Comparison of ENCODE assay signal across 17 cellular contexts in the genomic region with DNA sequence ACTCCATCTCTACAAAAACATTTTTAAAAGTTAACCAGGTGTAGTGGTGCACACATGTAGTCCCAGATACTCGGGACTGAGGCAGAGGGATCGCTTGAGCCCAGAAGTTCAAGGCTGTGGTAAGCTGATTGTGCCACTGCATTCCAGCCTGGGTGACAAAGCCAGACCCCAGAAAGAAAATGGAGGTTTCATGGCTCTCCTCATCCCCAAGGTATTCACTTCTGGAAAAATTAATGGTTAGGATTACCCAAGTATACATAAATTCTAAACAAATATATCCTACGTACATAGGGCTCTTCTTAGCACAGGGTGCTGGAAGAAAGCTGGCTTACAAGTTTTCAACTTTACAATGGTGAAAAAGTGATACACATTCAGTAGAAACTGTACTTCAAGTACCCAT. TPM values are rescaled to one million over a fixed set of nuclear protein-coding genes. Genes with fewer than 3 reads are reported as not detected.
DNase-seq lines count a peak whose midpoint lies in the region; ATAC-seq and TF ChIP-seq lines count a peak whose summit lies in the region.
"Had no signal": no experiment of that assay in that cellular context is flagged by ENCODE, and none has a peak within 500 bp of the region (broad histone marks: within the 10 kb centered on the region; RNA-seq: fewer than 3 reads in every experiment).

No MANE protein-coding gene starts in this region.

- no peak for TF ChIP-seq EP300 in stomach (IDR thresholded peaks at IDR 0.05)

- H3K9me3 Mint-ChIP-seq in activated CD4-positive, alpha-beta T cell treated with anti-CD3 and anti-CD28 coated beads, Interleukin-2, amount 10 ng/mL, durations not matched to agents 7 days and 5 days, result no peaks in the 10 kb centered on the region
- H3K9me3 Mint-ChIP-seq: CD4-positive, alpha-beta T cell; CD8-positive, alpha-beta T cell had no signal

- WGBS in IMR-90 (ENCODE audit: extremely low coverage in 2 of 2, insufficient read length in 1 of 2), 2 experiments, result 40% methylated on average over 1 of the region's 3 CpGs; no CpG with 5 or more reads in 1 of the 2 experiments
- WGBS in stomach, 5 donors, result 80 to 94% (median 84%) methylated on average over 3 of the region's 3 CpGs

- no peak overlapping the region for H3K9ac ChIP-seq in IMR-90 (ENCODE audit: low read depth, low read length)
- H3K9ac ChIP-seq: BLaER1 treated with 17β-estradiol and CSF1 and Interleukin-3, amounts not matched to agents 10 nM and 100 nM had no signal

- H2BK5ac ChIP-seq in IMR-90 (ENCODE audit: low read depth, low read length, poor library complexity, severe bottlenecking), result peak overlapping the region; percentile 97

- H3K9me3 ChIP-seq in AG04450 (ENCODE audit: control insufficient read depth, insufficient read depth, low read length) (no peaks in the 10 kb centered on the region), IMR-90 (ENCODE audit: control insufficient read depth, insufficient read depth, low read length) (no peaks in the 10 kb centered on the region), stomach (no peaks in the 10 kb centered on the region)
- H3K9me3 ChIP-seq: A549, Caco-2 had no signal

- ATAC-seq in IMR-90 (ENCODE audit: low read depth), result peak; percentile 74
- ATAC-seq: A549; CD8-positive, alpha-beta T cell had no signal

- H2BK20ac ChIP-seq in IMR-90 (ENCODE audit: low read depth, low read length), result peak overlapping the region; percentile 90

- H3K4me3 Mint-ChIP-seq in activated CD4-positive, alpha-beta T cell treated with anti-CD3 and anti-CD28 coated beads, Interleukin-2, amount 10 ng/mL, durations not matched to agents 7 days and 5 days, result no peak overlapping the region
- H3K4me3 Mint-ChIP-seq: B cell; CD4-positive, alpha-beta T cell; CD8-positive, alpha-beta T cell had no signal

- no peaks in the 10 kb centered on the region for H3K36me3 Mint-ChIP-seq in activated CD4-positive, alpha-beta T cell treated with anti-CD3 and anti-CD28 coated beads, Interleukin-2, amount 10 ng/mL, durations not matched to agents 7 days and 5 days (ENCODE audit: low read depth)
- H3K36me3 Mint-ChIP-seq: CD8-positive, alpha-beta T cell had no signal

- in situ Hi-C loops in IMR-90 (cut with MboI; ENCODE audit: low sequenced_read_pairs), result loop anchor here (5.0 kb wide), 1 partner anchor 56 kb away; no protein-coding TSS in a partner anchor

- TF ChIP-seq POLR2A in IMR-90 (IDR thresholded peaks at IDR 0.05; ENCODE audit: low read depth, low read length) (no peak), stomach (IDR thresholded peaks at IDR 0.05) (no peak)

- no peaks in the 10 kb centered on the region for H4K20me1 ChIP-seq in IMR-90 (ENCODE audit: insufficient read depth, low read length)
- H4K20me1 ChIP-seq: BLaER1 treated with 17β-estradiol and CSF1 and Interleukin-3, amounts not matched to agents 10 nM and 100 nM had no signal

- H3K36me3 ChIP-seq in IMR-90 (ENCODE audit: control insufficient read depth, insufficient read depth, low read length), result no peaks in the 10 kb centered on the region
- no peaks in the 10 kb centered on the region for H3K36me3 ChIP-seq in stomach
- H3K36me3 ChIP-seq: BLaER1 treated with 17β-estradiol and CSF1 and Interleukin-3, amounts not matched to agents 10 nM and 100 nM had no signal

- no peak overlapping the region for H2AFZ ChIP-seq in IMR-90 (replicated peaks; ENCODE audit: low read length, poor library complexity)

- peaks cover 24% of the 10 kb centered on the region for H3K4me1 ChIP-seq in IMR-90 (ENCODE audit: control insufficient read depth, insufficient read depth, low read length)
- H3K4me1 ChIP-seq in stomach, result peaks cover 0 to 2% (median 0%) of the 10 kb centered on the region in 4 donors
- H3K4me1 ChIP-seq: A549, Caco-2 had no signal

- BruUV-seq in IMR-90 (replicated peaks; lab: Mats Ljungman, UMichigan), result no TSS peak

- peak overlapping the region; percentile 96; the same call in 2 of the 3 replicates for H2BK15ac ChIP-seq in IMR-90 (ENCODE audit: low read depth, low read length)

- no peaks in the 10 kb centered on the region for H3K27me3 ChIP-seq in AG04450 (ENCODE audit: control insufficient read depth, insufficient read depth, low read length)
- H3K27me3 ChIP-seq in IMR-90 (ENCODE audit: control insufficient read depth, insufficient read depth, low read length), result no peaks in the 10 kb centered on the region
- no peaks in the 10 kb centered on the region for H3K27me3 ChIP-seq in stomach
- H3K27me3 ChIP-seq: BLaER1 treated with 17β-estradiol and CSF1 and Interleukin-3, amounts not matched to agents 10 nM and 100 nM had no signal

- no peak overlapping the region for H2AK9ac ChIP-seq in IMR-90 (replicated peaks; ENCODE audit: low read depth, low read length, poor library complexity)

- H2AK5ac ChIP-seq in IMR-90 (ENCODE audit: low read depth, low read length), result peak overlapping the region; percentile 87

- no peaks in the 10 kb centered on the region for H3K4me1 Mint-ChIP-seq in activated CD4-positive, alpha-beta T cell treated with anti-CD3 and anti-CD28 coated beads, Interleukin-2, amount 10 ng/mL, durations not matched to agents 7 days and 5 days
- H3K4me1 Mint-ChIP-seq: B cell had no signal

- H3K4me2 ChIP-seq in IMR-90 (ENCODE audit: low read depth, low read length), result peak overlapping the region; percentile 2; the same call in 1 of the 2 replicates
- H3K4me2 ChIP-seq: A549; BLaER1 treated with 17β-estradiol and CSF1 and Interleukin-3, amounts not matched to agents 10 nM and 100 nM had no signal

- peak overlapping the region; percentile 88 for H4K5ac ChIP-seq in IMR-90 (ENCODE audit: low read depth, low read length)

- H3K23ac ChIP-seq in IMR-90 (ENCODE audit: low read depth, low read length), result no peak overlapping the region

- H3K79me1 ChIP-seq in IMR-90 (ENCODE audit: low read depth in 1 of 2, low read length in 2 of 2), result no peaks in the 10 kb centered on the region

- no peak overlapping the region for H3K56ac ChIP-seq in IMR-90 (ENCODE audit: extremely low read depth, insufficient read depth, low read length)

- peak overlapping the region; percentile 99 for H3K4ac ChIP-seq in IMR-90 (ENCODE audit: low read depth, low read length)

- H3K4me3 ChIP-seq in AG04450 (ENCODE audit: low read depth, low read length) (no peak overlapping the region), IMR-90 (ENCODE audit: insufficient read depth, low read depth, low read length) (no peak overlapping the region), stomach (no peak overlapping the region)
- H3K4me3 ChIP-seq: A549; BLaER1 treated with 17β-estradiol and CSF1 and Interleukin-3, amounts not matched to agents 10 nM and 100 nM had no signal

- peak overlapping the region; percentile 82 for H3K18ac ChIP-seq in IMR-90 (ENCODE audit: low read depth, low read length)

- peak overlapping the region; percentile 29; the same call in 1 of the 2 replicates for H3K14ac ChIP-seq in IMR-90 (replicated peaks; ENCODE audit: low read depth, low read length)

- no peak for DNase-seq in AG04450 (ENCODE audit: low read depth, low spot score)
- peak; percentile 73 for DNase-seq in IMR-90
- DNase-seq in stomach, result no peak
- DNase-seq in activated CD4-positive, alpha-beta T cell treated with anti-CD3 and anti-CD28 coated beads, Interleukin-2, amount 10 ng/mL, durations not matched to agents 7 days and 5 days, result no peak
- no peak for DNase-seq in NK-92 treated with Interleukin-12 subunit alpha and Interleukin-12 subunit beta, amount 100 ng/mL, for 24 hours (lab: John Stamatoyannopoulos, UW)
- DNase-seq: AML-193; Caco-2; Calu3; CD4-positive, alpha-beta T cell; CD8-positive, alpha-beta T cell; DMS79 treated with DMSO at 0.1 percent for 48 hours; GF-D8 had no signal

- dilution Hi-C loops in IMR-90 (cut with HindIII; ENCODE audit: low sequenced_read_pairs, unreplicated experiment), result no loop called here

- no peak for TF ChIP-seq RAD21 in IMR-90 (IDR thresholded peaks at IDR 0.05; ENCODE audit: low read length)

- peak overlapping the region; percentile 99; the same call in 1 of the 2 replicates for H2BK120ac ChIP-seq in IMR-90 (ENCODE audit: low read depth, low read length)

- H4K8ac ChIP-seq in IMR-90 (ENCODE audit: low read depth in 2 of 2, low read length in 2 of 2), result peak overlapping the region; percentile 54 to 78; a peak in 3 of 4 replicates

- H3K27ac ChIP-seq in AG04450 (ENCODE audit: low read depth, low read length) (peak overlapping the region; percentile 55), IMR-90 (ENCODE audit: insufficient read depth, low read length) (peak overlapping the region; percentile 96), stomach (peak overlapping the region in 3 of 5 donors; percentile 51 to 62 (median 61))
- H3K27ac ChIP-seq: 22Rv1; A549; BLaER1 treated with 17β-estradiol and CSF1 and Interleukin-3, amounts not matched to agents 10 nM and 100 nM; C4-2B had no signal

- H4K91ac ChIP-seq in IMR-90 (ENCODE audit: insufficient read depth, low read depth, low read length), result peak overlapping the region; percentile 68

- peaks cover 10% of the 10 kb centered on the region for H3K9me1 ChIP-seq in IMR-90 (ENCODE audit: insufficient read depth, low read length)

- POLR2A ChIA-PET in AG04450 (lab: Yijun Ruan, JAX), result interaction anchor here (1.0 to 2.1 kb wide), 6 partner anchors 12 to 172 kb away, joined by 3 to 18 read pairs (median 6); a partner anchor contains a TSS
- POLR2A ChIA-PET in IMR-90 (lab: Charles Lee; ENCODE audit: unreplicated experiment), result interaction anchor here (0.6 kb wide), 1 partner anchor 245 kb away, joined by 3 read pairs; no protein-coding TSS in a partner anchor
- POLR2A ChIA-PET in activated CD4-positive, alpha-beta T cell treated with anti-CD3 and anti-CD28 coated beads, Interleukin-2, amount 10 ng/mL, durations not matched to agents 7 days and 5 days (lab: Charles Lee), result interaction anchor here (0.5 kb wide), 1 partner anchor 19 kb away, joined by 3 read pairs; a partner anchor contains a TSS

- CTCF ChIA-PET in AG04450 (lab: Charles Lee), result interaction anchor here (0.8 to 2.1 kb wide), 4 partner anchors 9 to 227 kb away, joined by 3 to 17 read pairs (median 4); no protein-coding TSS in a partner anchor
- CTCF ChIA-PET in IMR-90 (lab: Yijun Ruan, JAX), result interaction anchor here (0.5 kb wide), 1 partner anchor 31 kb away, joined by 3 read pairs; no protein-coding TSS in a partner anchor
- CTCF ChIA-PET in activated CD4-positive, alpha-beta T cell treated with anti-CD3 and anti-CD28 coated beads, Interleukin-2, amount 10 ng/mL, durations not matched to agents 7 days and 5 days (lab: Charles Lee), result interaction anchor here (2.3 kb wide), 2 partner anchors 10 to 20 kb away, joined by 6 to 8 read pairs; no protein-coding TSS in a partner anchor

- TF ChIP-seq CTCF in AG04450 (IDR thresholded peaks at IDR 0.05; ENCODE audit: low read depth, low read length), result no peak
- TF ChIP-seq CTCF in IMR-90 (conservative IDR thresholded peaks at IDR 0.05; ENCODE audit: low read depth, low read length), result no peak
- no peak for TF ChIP-seq CTCF in stomach (IDR thresholded peaks at IDR 0.05)

- H3K27ac Mint-ChIP-seq in activated CD4-positive, alpha-beta T cell treated with anti-CD3 and anti-CD28 coated beads, Interleukin-2, amount 10 ng/mL, durations not matched to agents 7 days and 5 days, result no peak overlapping the region
- H3K27ac Mint-ChIP-seq: B cell; CD4-positive, alpha-beta T cell; CD8-positive, alpha-beta T cell had no signal

- peaks cover 16% of the 10 kb centered on the region for H3K27me3 Mint-ChIP-seq in activated CD4-positive, alpha-beta T cell treated with anti-CD3 and anti-CD28 coated beads, Interleukin-2, amount 10 ng/mL, durations not matched to agents 7 days and 5 days
- H3K27me3 Mint-ChIP-seq: CD4-positive, alpha-beta T cell had no signal

- intact Hi-C loops in IMR-90 (cut with micrococcal nuclease) (no loop called here), stomach (cut with DNase I; ENCODE audit: low total_unique reads) (no loop called here)

RNA-seq across cellular contexts. Expression of a gene that starts 18.6 kb away (rescaled TPM):
- 103 and 112 TPM in 2 replicates for polyA plus RNA-seq in AG04450 (2011; rRNA removed)
- polyA minus RNA-seq in AG04450 (2011; rRNA and poly(A)+ RNA removed), result 62.4 and 62.8 TPM in 2 replicates
- 23.5 and 27.2 TPM in 2 replicates for total RNA-seq in IMR-90 (2012; rRNA removed)
- 38.5 and 44.0 TPM in 2 replicates for polyA plus RNA-seq in IMR-90 (2012; rRNA removed)
- polyA plus RNA-seq in IMR-90 (2012; cell fraction: cytosol; rRNA removed), result 20.8 and 23.4 TPM in 2 replicates
- 17.3 and 54.7 TPM in 2 replicates for polyA plus RNA-seq in IMR-90 (2012; cell fraction: nucleus; rRNA removed; ENCODE audit: low replicate concordance)
- 10 to 100 TPM in 3 of 5 donors, 1 to 10 TPM in 2; 4.3 to 19.3 (median 13.3) TPM for total RNA-seq in stomach
- polyA plus RNA-seq in stomach, result 1 to 10 TPM; 2.3 to 4.7 (median 2.3) TPM
- total RNA-seq in activated CD4-positive, alpha-beta T cell treated with anti-CD3 and anti-CD28 coated beads, Interleukin-2, amount 10 ng/mL, durations not matched to agents 7 days and 5 days, result 1 to 10 TPM; 7.0 to 8.2 TPM
